In the genomic region with DNA sequence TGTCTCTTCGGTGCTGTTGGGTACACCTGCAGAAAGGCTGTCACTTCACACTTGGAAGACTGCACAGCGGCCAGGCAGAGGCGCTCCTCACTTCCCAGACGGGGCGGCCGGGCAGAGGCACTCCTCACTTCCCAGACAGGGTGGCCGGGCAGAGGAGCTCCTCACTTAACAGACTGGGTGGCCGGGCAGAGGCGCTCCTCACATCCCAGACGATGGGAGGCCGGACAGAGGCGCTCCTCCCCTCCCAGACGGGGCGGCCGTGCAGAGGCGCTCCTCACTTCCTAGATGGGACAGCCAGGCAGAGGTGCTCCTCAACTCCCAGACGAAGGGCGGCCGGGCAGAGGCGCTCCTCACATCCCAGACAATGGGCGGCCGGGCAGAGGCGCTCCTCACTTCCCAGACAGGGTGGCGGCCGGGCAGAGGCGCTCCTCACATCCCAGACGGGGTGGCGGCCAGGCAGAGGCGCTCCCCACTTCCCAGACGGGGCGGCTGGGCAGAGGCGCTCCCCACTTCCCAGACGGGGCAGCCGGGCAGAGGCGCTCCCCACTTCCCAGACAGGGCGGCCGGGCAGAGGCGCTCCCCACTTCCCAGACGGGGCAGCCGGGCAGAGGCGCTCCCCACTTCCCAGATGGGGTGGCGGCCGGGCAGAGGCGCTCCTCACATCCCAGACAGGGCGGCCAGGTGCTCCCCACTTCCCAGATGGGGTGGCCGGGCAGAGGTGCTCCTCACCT, we compare ENCODE assay signal across 7 cellular contexts. TPM values are rescaled to one million over a fixed set of nuclear protein-coding genes. Genes with fewer than 3 reads are reported as not detected.
DNase-seq lines count a peak whose midpoint lies in the region; ATAC-seq, FAIRE-seq and TF ChIP-seq lines count a peak whose summit lies in the region.
"Not testable (repeated sequence)": the region's sequence is repeated elsewhere in the genome, so short reads cannot be mapped to it uniquely, and the experiment has no call there.
"Had no signal": no experiment of that assay in that cellular context is flagged by ENCODE, and none has a peak within 500 bp of the region (broad histone marks: within the 10 kb centered on the region; RNA-seq: fewer than 3 reads in every experiment).

No MANE protein-coding gene starts in this region.

- in situ Hi-C loops in HepG2 (cut with HindIII; ENCODE audit: extremely low pct_ligation_motif_present, low pct_unique_long_range_greater_than_20kb), result not testable (repeated sequence)

- H2BK5ac ChIP-seq in mesendoderm (ENCODE audit: low read length), result not testable (repeated sequence)

- peaks cover 21% of the 10 kb centered on the region for H3K9me3 Mint-ChIP-seq in WTC11

- not testable (repeated sequence) for H3K27me3 Mint-ChIP-seq in WTC11 (ENCODE audit: low read depth)

- H3K18ac ChIP-seq in mesendoderm (ENCODE audit: low read length), result not testable (repeated sequence)

- TF ChIP-seq CTCF in WTC11 (IDR thresholded peaks at IDR 0.05); HepG2 (CRISPR knock-in tag; IDR thresholded peaks at IDR 0.05): not testable (repeated sequence)

- BruUV-seq in HepG2 (replicated peaks; lab: Mats Ljungman, UMichigan), result not testable (repeated sequence)

- H2AFZ ChIP-seq in HepG2 (ENCODE audit: low read length), result not testable (repeated sequence)

- H3K4me3 Mint-ChIP-seq in WTC11, result not testable (repeated sequence)

- not testable (repeated sequence) for H3K4ac ChIP-seq in mesendoderm (ENCODE audit: low read depth, low read length)

- H3K9me3 ChIP-seq in HepG2 (ENCODE audit: low read length), result not testable (repeated sequence)

- not testable (repeated sequence) for TF ChIP-seq EP300 in HepG2 (IDR thresholded peaks at IDR 0.05; ENCODE audit: low read depth in 2 of 2, low read length in 2 of 2); HepG2 (CRISPR knock-in tag; IDR thresholded peaks at IDR 0.05; ENCODE audit: borderline replicate concordance)

- not testable (repeated sequence) for H3K27ac Mint-ChIP-seq in WTC11

- CTCF ChIA-PET in WTC11 (lab: Charles Lee); HepG2 (lab: Yijun Ruan, JAX; ENCODE audit: low intra/inter-chr PET ratio, low total read pairs): not testable (repeated sequence)

- not testable (repeated sequence) for ATAC-seq in WTC11, Right ventricle myocardium inferior, HepG2

- H3K27me3 ChIP-seq in HepG2 (ENCODE audit: control insufficient read depth in 1 of 2, insufficient read depth in 2 of 2, low read length in 2 of 2); mesendoderm (ENCODE audit: insufficient read depth, low read length, poor library complexity): not testable (repeated sequence)

- not testable (repeated sequence) for H2BK120ac ChIP-seq in mesendoderm (ENCODE audit: low read depth, low read length)

- WGBS in HepG2 (ENCODE audit: low lambda C conversion rate), result 94% methylated on average over 25 of the region's 46 CpGs
- no CpG with 5 or more reads among the region's 46 CpGs for WGBS in mesendoderm (ENCODE audit: extremely low coverage, insufficient coverage, low lambda C conversion rate)

- H3K4me1 ChIP-seq in HepG2 (ENCODE audit: insufficient read depth, low read length), result peaks cover 31% of the 10 kb centered on the region
- not testable (repeated sequence) for H3K4me1 ChIP-seq in mesendoderm (ENCODE audit: control insufficient read depth, low read depth, low read length)

- intact Hi-C loops in Right ventricle myocardium inferior (cut with DNase I); HepG2 (cut with micrococcal nuclease; ENCODE audit: unreplicated experiment): not testable (repeated sequence)

- not testable (repeated sequence) for H4K5ac ChIP-seq in mesendoderm (ENCODE audit: low read length)

- H3K27ac ChIP-seq in HepG2 (ENCODE audit: extremely low read length, insufficient read depth, low read length); mesendoderm (ENCODE audit: low read depth, low read length): not testable (repeated sequence)

- not testable (repeated sequence) for H3K9ac ChIP-seq in HepG2 (ENCODE audit: insufficient read depth, low read depth, low read length); mesendoderm (ENCODE audit: low read length)

- peaks cover 35% of the 10 kb centered on the region for H3K36me3 Mint-ChIP-seq in WTC11

- H3K79me2 ChIP-seq in HepG2 (ENCODE audit: insufficient read depth, low read length), result peaks cover 47% of the 10 kb centered on the region
- peaks cover 33% of the 10 kb centered on the region for H3K79me2 ChIP-seq in mesendoderm (ENCODE audit: control insufficient read depth, insufficient read depth, low read length)

- H4K8ac ChIP-seq in mesendoderm (ENCODE audit: low read depth, low read length), result not testable (repeated sequence)

- not testable (repeated sequence) for TF ChIP-seq RAD21 in HepG2 (CRISPR knock-in tag; IDR thresholded peaks at IDR 0.05)

- H3K23ac ChIP-seq in mesendoderm (ENCODE audit: low read length), result not testable (repeated sequence)

- H3K79me1 ChIP-seq in mesendoderm (ENCODE audit: low read length), result peaks cover 28% of the 10 kb centered on the region

- not testable (repeated sequence) for FAIRE-seq in HepG2 (lab: Jason Lieb, UNC)

- H3K4me3 ChIP-seq in HepG2 (replicated peaks in 1 of 3; ENCODE audit: insufficient read depth in 1 of 3, low read depth in 2 of 3, low read length in 3 of 3); mesendoderm (ENCODE audit: low read length): not testable (repeated sequence)

- H3K4me1 Mint-ChIP-seq in WTC11, result peaks cover 18% of the 10 kb centered on the region

- not testable (repeated sequence) for H3K56ac ChIP-seq in mesendoderm (ENCODE audit: low read length)

- not testable (repeated sequence) for H2BK15ac ChIP-seq in mesendoderm (replicated peaks; ENCODE audit: low read depth)

- H3K36me3 ChIP-seq in HepG2 (replicated peaks in 1 of 2; ENCODE audit: control insufficient read depth in 1 of 2, insufficient read depth in 2 of 2, low read length in 2 of 2); mesendoderm (ENCODE audit: control insufficient read depth, insufficient read depth, low read length): not testable (repeated sequence)

- H3K4me2 ChIP-seq in HepG2 (ENCODE audit: low read depth, low read length); mesendoderm (ENCODE audit: low read length): not testable (repeated sequence)

- not testable (repeated sequence) for H4K20me1 ChIP-seq in HepG2 (ENCODE audit: insufficient read depth, low read length)

- not testable (repeated sequence) for TF ChIP-seq POLR2A in HepG2 (IDR thresholded peaks at IDR 0.05; ENCODE audit: insufficient read depth in 1 of 2, low read depth in 2 of 2, low read length in 2 of 2)

- DNase-seq in ELF-1 (ENCODE audit: low read depth, low spot score) (peak; percentile 17), WTC11 (ENCODE audit: low spot score) (peak; percentile 19), Right ventricle myocardium inferior (ENCODE audit: missing footprints) (peak; percentile 60), mesendoderm (peak; percentile 54)
- not testable (repeated sequence) for DNase-seq in HepG2 (ENCODE audit: low spot score)

- POLR2A ChIA-PET in WTC11 (lab: Charles Lee), result not testable (repeated sequence)
- POLR2A ChIA-PET in HepG2 (lab: Yijun Ruan, JAX), result interaction anchor here (1.7 kb wide), 1 partner anchor 14 kb away, joined by 13 read pairs; the partner anchor contains the start of gene BLTP2

- H2AK5ac ChIP-seq in mesendoderm (ENCODE audit: low read length), result not testable (repeated sequence)

RNA-seq across cellular contexts. Expression of gene SDF2, which starts 2.8 kb away (rescaled TPM):
- total RNA-seq in WTC11 (2021) (44.4 to 49.4 TPM (median 45.9 TPM) in 3 replicates), Right ventricle myocardium inferior (31.5 TPM), HepG2 (2016; rRNA removed; fragmentation: Illumina TruSeq; extraction: Trizol) (39.1 and 58.2 TPM in 2 replicates)
- 11.6 and 16.0 TPM in 2 replicates for total RNA-seq in HepG2 (2016; cell fraction: cytosol; rRNA removed; fragmentation: Illumina TruSeq; extraction: Trizol; ENCODE audit: low read depth)
- 42.4 and 63.3 TPM in 2 replicates for total RNA-seq in HepG2 (2016; cell fraction: insoluble cytoplasmic fraction; rRNA removed; fragmentation: Illumina TruSeq; extraction: Trizol)
- 23.7 and 24.7 TPM in 2 replicates for total RNA-seq in HepG2 (2016; cell fraction: membrane; rRNA removed; fragmentation: Illumina TruSeq; extraction: Trizol)
- 43.5 and 51.7 TPM in 2 replicates for total RNA-seq in HepG2 (2016; cell fraction: nucleus; rRNA removed; fragmentation: Illumina TruSeq; extraction: Trizol)
- 58.4 and 61.2 TPM in 2 replicates for polyA plus RNA-seq in HepG2 (2011; rRNA removed)
- 59.3 and 65.1 TPM in 2 replicates for polyA plus RNA-seq in HepG2 (2011; cell fraction: cytosol; rRNA removed)
- 24.0 and 30.6 TPM in 2 replicates for polyA plus RNA-seq in HepG2 (2011; cell fraction: nucleus; rRNA removed)
- polyA plus RNA-seq in HepG2 (2012), result 36.3 and 49.1 TPM in 2 replicates
- 10.7 and 11.1 TPM in 2 replicates for polyA plus RNA-seq in HepG2 (2016; cell fraction: cytosol; fragmentation: Illumina TruSeq; extraction: Trizol; ENCODE audit: low read depth)
- 34.5 and 36.3 TPM in 2 replicates for polyA plus RNA-seq in HepG2 (2016; cell fraction: insoluble cytoplasmic fraction; fragmentation: Illumina TruSeq; extraction: Trizol; ENCODE audit: low read depth)
- 16.8 and 18.4 TPM in 2 replicates for polyA plus RNA-seq in HepG2 (2016; cell fraction: membrane; fragmentation: Illumina TruSeq; extraction: Trizol; ENCODE audit: low read depth)
- polyA plus RNA-seq in HepG2 (2016; cell fraction: nucleus; fragmentation: Illumina TruSeq; extraction: Trizol; ENCODE audit: insufficient read depth, low read depth), result 87.7 and 89.2 TPM in 2 replicates
- 42.9 and 55.0 TPM in 2 replicates for polyA minus RNA-seq in HepG2 (2011; rRNA and poly(A)+ RNA removed; ENCODE audit: low replicate concordance)
- 19.1 and 20.8 TPM in 2 replicates for polyA minus RNA-seq in HepG2 (2011; cell fraction: cytosol; rRNA and poly(A)+ RNA removed)
- 14.3 and 19.9 TPM in 2 replicates for polyA minus RNA-seq in HepG2 (2011; cell fraction: nucleus; rRNA and poly(A)+ RNA removed)
- 47.8 TPM for polyA plus RNA-seq in mesendoderm (2013, experiment 1 of 2)
- polyA plus RNA-seq in mesendoderm (2013, experiment 2 of 2), result 48.3 TPM

RNA-seq across cellular contexts. Expression of gene SUPT6H, which starts 3.1 kb away (rescaled TPM):
- total RNA-seq in WTC11 (2021) (49.1 to 61.3 TPM (median 54.5 TPM) in 3 replicates), Right ventricle myocardium inferior (41.0 TPM), HepG2 (2016; rRNA removed; fragmentation: Illumina TruSeq; extraction: Trizol) (39.9 TPM in 2 replicates)
- total RNA-seq in HepG2 (2016; cell fraction: cytosol; rRNA removed; fragmentation: Illumina TruSeq; extraction: Trizol; ENCODE audit: low read depth), result 11.6 and 12.4 TPM in 2 replicates
- 35.6 and 40.5 TPM in 2 replicates for total RNA-seq in HepG2 (2016; cell fraction: insoluble cytoplasmic fraction; rRNA removed; fragmentation: Illumina TruSeq; extraction: Trizol)
- total RNA-seq in HepG2 (2016; cell fraction: membrane; rRNA removed; fragmentation: Illumina TruSeq; extraction: Trizol), result 14.0 and 14.2 TPM in 2 replicates
- total RNA-seq in HepG2 (2016; cell fraction: nucleus; rRNA removed; fragmentation: Illumina TruSeq; extraction: Trizol), result 44.5 and 52.4 TPM in 2 replicates
- 32.7 and 38.0 TPM in 2 replicates for polyA plus RNA-seq in HepG2 (2011; rRNA removed)
- polyA plus RNA-seq in HepG2 (2011; cell fraction: cytosol; rRNA removed), result 15.3 and 15.7 TPM in 2 replicates
- 43.4 and 50.4 TPM in 2 replicates for polyA plus RNA-seq in HepG2 (2011; cell fraction: nucleus; rRNA removed)
- 37.9 and 44.2 TPM in 2 replicates for polyA plus RNA-seq in HepG2 (2012)
- 1.8 and 2.1 TPM in 2 replicates for polyA plus RNA-seq in HepG2 (2016; cell fraction: cytosol; fragmentation: Illumina TruSeq; extraction: Trizol; ENCODE audit: low read depth)
- polyA plus RNA-seq in HepG2 (2016; cell fraction: insoluble cytoplasmic fraction; fragmentation: Illumina TruSeq; extraction: Trizol; ENCODE audit: low read depth), result 25.9 and 35.1 TPM in 2 replicates
- 3.2 and 4.2 TPM in 2 replicates for polyA plus RNA-seq in HepG2 (2016; cell fraction: membrane; fragmentation: Illumina TruSeq; extraction: Trizol; ENCODE audit: low read depth)
- polyA plus RNA-seq in HepG2 (2016; cell fraction: nucleus; fragmentation: Illumina TruSeq; extraction: Trizol; ENCODE audit: insufficient read depth, low read depth), result 83.1 and 98.8 TPM in 2 replicates
- 95.5 and 107 TPM in 2 replicates for polyA minus RNA-seq in HepG2 (2011; rRNA and poly(A)+ RNA removed; ENCODE audit: low replicate concordance)
- 25.8 and 29.5 TPM in 2 replicates for polyA minus RNA-seq in HepG2 (2011; cell fraction: cytosol; rRNA and poly(A)+ RNA removed)
- polyA minus RNA-seq in HepG2 (2011; cell fraction: nucleus; rRNA and poly(A)+ RNA removed), result 70.4 and 73.5 TPM in 2 replicates
- 36.1 TPM for polyA plus RNA-seq in mesendoderm (2013, experiment 1 of 2)
- 34.7 TPM for polyA plus RNA-seq in mesendoderm (2013, experiment 2 of 2)

RNA-seq across cellular contexts. Expression of gene BLTP2, which starts 14.0 kb away (rescaled TPM):
- total RNA-seq in WTC11 (2021) (111 to 139 TPM (median 116 TPM) in 3 replicates), Right ventricle myocardium inferior (78.6 TPM), HepG2 (2016; rRNA removed; fragmentation: Illumina TruSeq; extraction: Trizol) (61.0 and 66.7 TPM in 2 replicates)
- 15.2 and 17.0 TPM in 2 replicates for total RNA-seq in HepG2 (2016; cell fraction: cytosol; rRNA removed; fragmentation: Illumina TruSeq; extraction: Trizol; ENCODE audit: low read depth)
- 55.0 and 65.2 TPM in 2 replicates for total RNA-seq in HepG2 (2016; cell fraction: insoluble cytoplasmic fraction; rRNA removed; fragmentation: Illumina TruSeq; extraction: Trizol)
- total RNA-seq in HepG2 (2016; cell fraction: membrane; rRNA removed; fragmentation: Illumina TruSeq; extraction: Trizol), result 30.2 and 33.4 TPM in 2 replicates
- 78.3 and 94.2 TPM in 2 replicates for total RNA-seq in HepG2 (2016; cell fraction: nucleus; rRNA removed; fragmentation: Illumina TruSeq; extraction: Trizol)
- 66.9 and 80.9 TPM in 2 replicates for polyA plus RNA-seq in HepG2 (2011; rRNA removed)
- polyA plus RNA-seq in HepG2 (2011; cell fraction: cytosol; rRNA removed), result 44.0 and 51.2 TPM in 2 replicates
- polyA plus RNA-seq in HepG2 (2011; cell fraction: nucleus; rRNA removed), result 89.5 and 92.9 TPM in 2 replicates
- polyA plus RNA-seq in HepG2 (2012), result 31.4 and 42.7 TPM in 2 replicates
- polyA plus RNA-seq in HepG2 (2016; cell fraction: cytosol; fragmentation: Illumina TruSeq; extraction: Trizol; ENCODE audit: low read depth), result 3.4 and 3.8 TPM in 2 replicates
- polyA plus RNA-seq in HepG2 (2016; cell fraction: insoluble cytoplasmic fraction; fragmentation: Illumina TruSeq; extraction: Trizol; ENCODE audit: low read depth), result 35.5 and 38.3 TPM in 2 replicates
- 10.5 and 13.3 TPM in 2 replicates for polyA plus RNA-seq in HepG2 (2016; cell fraction: membrane; fragmentation: Illumina TruSeq; extraction: Trizol; ENCODE audit: low read depth)
- 83.5 and 84.1 TPM in 2 replicates for polyA plus RNA-seq in HepG2 (2016; cell fraction: nucleus; fragmentation: Illumina TruSeq; extraction: Trizol; ENCODE audit: insufficient read depth, low read depth)
- 349 and 803 TPM in 2 replicates for polyA minus RNA-seq in HepG2 (2011; rRNA and poly(A)+ RNA removed; ENCODE audit: low replicate concordance)
- 64.7 and 67.6 TPM in 2 replicates for polyA minus RNA-seq in HepG2 (2011; cell fraction: cytosol; rRNA and poly(A)+ RNA removed)
- 119 and 145 TPM in 2 replicates for polyA minus RNA-seq in HepG2 (2011; cell fraction: nucleus; rRNA and poly(A)+ RNA removed)
- 67.2 TPM for polyA plus RNA-seq in mesendoderm (2013, experiment 1 of 2)
- 67.5 TPM for polyA plus RNA-seq in mesendoderm (2013, experiment 2 of 2)

RNA-seq across cellular contexts. Expression of gene RSKR, which starts 44.9 kb away (rescaled TPM):
- total RNA-seq in WTC11 (2021) (23.7 to 28.0 TPM (median 25.6 TPM) in 3 replicates), Right ventricle myocardium inferior (5.0 TPM), HepG2 (2016; rRNA removed; fragmentation: Illumina TruSeq; extraction: Trizol) (1.9 and 5.0 TPM in 2 replicates)
- 0.62 and 1.0 TPM in 2 replicates for total RNA-seq in HepG2 (2016; cell fraction: cytosol; rRNA removed; fragmentation: Illumina TruSeq; extraction: Trizol; ENCODE audit: low read depth)
- 0.83 and 5.2 TPM in 2 replicates for total RNA-seq in HepG2 (2016; cell fraction: insoluble cytoplasmic fraction; rRNA removed; fragmentation: Illumina TruSeq; extraction: Trizol)
- total RNA-seq in HepG2 (2016; cell fraction: membrane; rRNA removed; fragmentation: Illumina TruSeq; extraction: Trizol), result 0.48 and 0.93 TPM in 2 replicates
- total RNA-seq in HepG2 (2016; cell fraction: nucleus; rRNA removed; fragmentation: Illumina TruSeq; extraction: Trizol), result 12.3 and 13.9 TPM in 2 replicates
- polyA plus RNA-seq in HepG2 (2011; rRNA removed), result 8.6 and 10.4 TPM in 2 replicates
- polyA plus RNA-seq in HepG2 (2011; cell fraction: cytosol; rRNA removed), result 1.6 TPM in 2 replicates
- 39.0 and 41.5 TPM in 2 replicates for polyA plus RNA-seq in HepG2 (2011; cell fraction: nucleus; rRNA removed)
- polyA plus RNA-seq in HepG2 (2012), result 3.7 and 5.6 TPM in 2 replicates
- 0.03 TPM in 1 of 2 replicates, not detected in the other for polyA plus RNA-seq in HepG2 (2016; cell fraction: cytosol; fragmentation: Illumina TruSeq; extraction: Trizol; ENCODE audit: low read depth)
- 0.70 and 1.3 TPM in 2 replicates for polyA plus RNA-seq in HepG2 (2016; cell fraction: insoluble cytoplasmic fraction; fragmentation: Illumina TruSeq; extraction: Trizol; ENCODE audit: low read depth)
- polyA plus RNA-seq in HepG2 (2016; cell fraction: membrane; fragmentation: Illumina TruSeq; extraction: Trizol; ENCODE audit: low read depth), result 0.22 and 0.43 TPM in 2 replicates
- 33.1 and 34.5 TPM in 2 replicates for polyA plus RNA-seq in HepG2 (2016; cell fraction: nucleus; fragmentation: Illumina TruSeq; extraction: Trizol; ENCODE audit: insufficient read depth, low read depth)
- 12.9 and 33.2 TPM in 2 replicates for polyA minus RNA-seq in HepG2 (2011; rRNA and poly(A)+ RNA removed; ENCODE audit: low replicate concordance)
- 1.1 and 2.8 TPM in 2 replicates for polyA minus RNA-seq in HepG2 (2011; cell fraction: cytosol; rRNA and poly(A)+ RNA removed)
- 27.9 and 31.6 TPM in 2 replicates for polyA minus RNA-seq in HepG2 (2011; cell fraction: nucleus; rRNA and poly(A)+ RNA removed)
- 8.8 TPM for polyA plus RNA-seq in mesendoderm (2013, experiment 1 of 2)
- 8.4 TPM for polyA plus RNA-seq in mesendoderm (2013, experiment 2 of 2)
- polyA plus RNA-seq: CD14-positive monocyte; CD4-positive, alpha-beta memory T cell had no signal

RNA-seq across cellular contexts. Expression of gene PROCA1, which starts 52.8 kb away (rescaled TPM):
- total RNA-seq in WTC11 (2021), result 28.4 to 33.9 TPM (median 31.7 TPM) in 3 replicates
- total RNA-seq in Right ventricle myocardium inferior, result 0.73 TPM
- total RNA-seq in HepG2 (2016; rRNA removed; fragmentation: Illumina TruSeq; extraction: Trizol), result 0.31 and 0.73 TPM in 2 replicates
- 0.26 and 0.71 TPM in 2 replicates for total RNA-seq in HepG2 (2016; cell fraction: cytosol; rRNA removed; fragmentation: Illumina TruSeq; extraction: Trizol; ENCODE audit: low read depth)
- 0.63 TPM in 1 of 2 replicates, not detected in the other for total RNA-seq in HepG2 (2016; cell fraction: insoluble cytoplasmic fraction; rRNA removed; fragmentation: Illumina TruSeq; extraction: Trizol)
- total RNA-seq in HepG2 (2016; cell fraction: membrane; rRNA removed; fragmentation: Illumina TruSeq; extraction: Trizol), result 0.52 and 0.93 TPM in 2 replicates
- total RNA-seq in HepG2 (2016; cell fraction: nucleus; rRNA removed; fragmentation: Illumina TruSeq; extraction: Trizol), result 1.1 and 1.5 TPM in 2 replicates
- 0.82 and 1.5 TPM in 2 replicates for polyA plus RNA-seq in HepG2 (2011; rRNA removed)
- 0.66 and 0.71 TPM in 2 replicates for polyA plus RNA-seq in HepG2 (2011; cell fraction: cytosol; rRNA removed)
- 8.7 and 9.4 TPM in 2 replicates for polyA plus RNA-seq in HepG2 (2011; cell fraction: nucleus; rRNA removed)
- 0.89 and 1.1 TPM in 2 replicates for polyA plus RNA-seq in HepG2 (2012)
- polyA plus RNA-seq in HepG2 (2016; cell fraction: cytosol; fragmentation: Illumina TruSeq; extraction: Trizol; ENCODE audit: low read depth), result 0.14 and 0.16 TPM in 2 replicates
- 0.33 TPM in 2 replicates for polyA plus RNA-seq in HepG2 (2016; cell fraction: insoluble cytoplasmic fraction; fragmentation: Illumina TruSeq; extraction: Trizol; ENCODE audit: low read depth)
- 0.15 and 0.31 TPM in 2 replicates for polyA plus RNA-seq in HepG2 (2016; cell fraction: membrane; fragmentation: Illumina TruSeq; extraction: Trizol; ENCODE audit: low read depth)
- 4.4 and 5.4 TPM in 2 replicates for polyA plus RNA-seq in HepG2 (2016; cell fraction: nucleus; fragmentation: Illumina TruSeq; extraction: Trizol; ENCODE audit: insufficient read depth, low read depth)
- polyA minus RNA-seq in HepG2 (2011; rRNA and poly(A)+ RNA removed; ENCODE audit: low replicate concordance), result 1.5 and 5.1 TPM in 2 replicates
- polyA minus RNA-seq in HepG2 (2011; cell fraction: cytosol; rRNA and poly(A)+ RNA removed), result 1.1 TPM in 1 of 2 replicates, not detected in the other
- 1.1 and 3.2 TPM in 2 replicates for polyA minus RNA-seq in HepG2 (2011; cell fraction: nucleus; rRNA and poly(A)+ RNA removed)
- 11.0 TPM for polyA plus RNA-seq in mesendoderm (2013, experiment 1 of 2)
- polyA plus RNA-seq in mesendoderm (2013, experiment 2 of 2), result 12.3 TPM
